In genomic region chr7:80298201-80298600, GRCh38 we compare ENCODE assay signal across 26 cellular contexts.
"Had no signal": no experiment of that assay in that cellular context is flagged by ENCODE, and none has a peak within 500 bp of the region (broad histone marks: within the 10 kb centered on the region; RNA-seq: fewer than 3 reads in every experiment).

No MANE protein-coding gene starts in this region.

- H3K9me3 ChIP-seq: gastrocnemius medialis, right lobe of liver, suprapubic skin, transverse colon had no signal

- H3K4me3 ChIP-seq: cardiac muscle cell, gastrocnemius medialis, right lobe of liver, stomach, suprapubic skin, transverse colon had no signal

- H3K4me1 ChIP-seq: gastrocnemius medialis, right lobe of liver, suprapubic skin, transverse colon had no signal

- FAIRE-seq: endometrium had no signal

- H3K27ac ChIP-seq: cardiac muscle cell, gastrocnemius medialis, right lobe of liver, stomach, suprapubic skin, transverse colon had no signal

- DNase-seq: activated B cell treated with CpG ODN at 0.5 μM for 24 hours; activated CD4-positive, alpha-beta T cell treated with anti-CD3 and anti-CD28 coated beads for 36 hours; activated CD4-positive, alpha-beta T cell treated with anti-CD3 and anti-CD28 coated beads, Interleukin-2, amount 50 U/mL, for 4 hours; activated CD8-positive, alpha-beta memory T cell treated with anti-CD3 and anti-CD28 coated beads for 24 hours; activated CD8-positive, alpha-beta memory T cell treated with anti-CD3 and anti-CD28 coated beads, Interleukin-2, amount 50 U/mL, for 4 hours; activated T-cell treated with anti-CD3 and anti-CD28 coated beads, Interleukin-2, amount 50 U/mL, for 24 hours; amniotic stem cell; gastrocnemius medialis; hypothalamus; islet precursor cell; left cardiac atrium; naive thymus-derived CD4-positive, alpha-beta T cell; occipital lobe; right lobe of liver; small intestine; stimulated activated CD4-positive, alpha-beta T cell treated with anti-CD3 and anti-CD28 coated beads, Interleukin-15, amount 100 ng/mL, for 24 hours; stomach; T-cell; T-helper 9 cell; transverse colon had no signal

- ATAC-seq: activated CD4-positive, alpha-beta T cell treated with anti-CD3 and anti-CD28 coated beads for 36 hours; activated naive CD4-positive, alpha-beta T cell treated with anti-CD3 and anti-CD28 coated beads, Interleukin-2, amount 50 U/mL, for 72 hours; activated T-helper 17 cell treated with anti-CD3 and anti-CD28 coated beads, Interleukin-2, amount 50 U/mL, for 72 hours; gastrocnemius medialis; left cardiac atrium; naive thymus-derived CD4-positive, alpha-beta T cell; right lobe of liver; stimulated activated memory B cell treated with anti-CD40 and anti-IgM and Interleukin-4, amounts not matched to agents 10 μg/mL and 1 μg/mL and 100 μg/mL, for 72 hours; T-cell had no signal

- H3K36me3 ChIP-seq: cardiac muscle cell, gastrocnemius medialis, right lobe of liver, stomach, suprapubic skin, transverse colon had no signal

- H3K27me3 ChIP-seq: cardiac muscle cell, gastrocnemius medialis, right lobe of liver, stomach, suprapubic skin, transverse colon had no signal
